ENCODE assay signal across 14 cellular contexts in the genomic region with DNA sequence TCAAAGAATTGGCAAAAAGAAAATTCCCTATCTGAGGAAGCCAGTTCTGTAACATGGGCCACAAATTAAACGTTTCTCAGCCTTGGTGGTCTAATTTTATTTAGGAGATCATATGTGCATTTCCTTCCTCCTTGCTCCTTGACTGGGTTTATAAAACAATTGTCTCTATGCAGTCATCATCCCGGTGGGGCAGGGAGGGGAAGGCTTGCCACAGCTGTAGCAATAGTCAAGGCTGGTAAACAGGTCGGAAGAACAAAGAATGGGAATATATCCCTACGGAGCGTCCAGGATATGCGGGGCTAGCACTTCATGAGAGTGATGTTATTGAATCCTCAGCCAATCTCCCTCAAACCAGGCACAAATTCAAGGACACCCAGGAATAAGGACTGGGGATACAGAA.
"Had no signal": no experiment of that assay in that cellular context is flagged by ENCODE, and none has a peak within 500 bp of the region (broad histone marks: within the 10 kb centered on the region; RNA-seq: fewer than 3 reads in every experiment).

No MANE protein-coding gene starts in this region.

- H3K27ac ChIP-seq: foreskin keratinocyte, neutrophil had no signal

- DNase-seq: erythroblast; foreskin keratinocyte; head of caudate nucleus; hypothalamus; kidney glomerular epithelial cell; left lung; mammary epithelial cell; naive thymus-derived CD8-positive, alpha-beta T cell; psoas muscle; stimulated activated CD4-positive, alpha-beta T cell treated with anti-CD3 and anti-CD28 coated beads, Interleukin-2, amount 100 ng/mL, for 48 hours; stimulated activated naive CD4-positive, alpha-beta T cell treated with Interleukin-2 at 50 U/mL for 16 hours; trophoblast cell had no signal

- H3K4me1 ChIP-seq: foreskin keratinocyte, left lung, psoas muscle had no signal

- H3K9me3 ChIP-seq: left lung, neutrophil, psoas muscle had no signal

- H3K27me3 ChIP-seq: foreskin keratinocyte, left lung, neutrophil had no signal

- H3K36me3 Mint-ChIP-seq: naive thymus-derived CD8-positive, alpha-beta T cell had no signal

- H3K4me3 ChIP-seq: left lung, psoas muscle, smooth muscle cell had no signal

- H3K4me1 Mint-ChIP-seq: naive thymus-derived CD8-positive, alpha-beta T cell had no signal

- H3K27ac Mint-ChIP-seq: naive thymus-derived CD8-positive, alpha-beta T cell had no signal

- H3K36me3 ChIP-seq: left lung, neutrophil had no signal

- H3K4me3 Mint-ChIP-seq: naive thymus-derived CD8-positive, alpha-beta T cell had no signal

- ATAC-seq: foreskin keratinocyte; left lung; naive thymus-derived CD8-positive, alpha-beta T cell; psoas muscle had no signal
